ENCODE assay signal across 25 cellular contexts in the genomic region with DNA sequence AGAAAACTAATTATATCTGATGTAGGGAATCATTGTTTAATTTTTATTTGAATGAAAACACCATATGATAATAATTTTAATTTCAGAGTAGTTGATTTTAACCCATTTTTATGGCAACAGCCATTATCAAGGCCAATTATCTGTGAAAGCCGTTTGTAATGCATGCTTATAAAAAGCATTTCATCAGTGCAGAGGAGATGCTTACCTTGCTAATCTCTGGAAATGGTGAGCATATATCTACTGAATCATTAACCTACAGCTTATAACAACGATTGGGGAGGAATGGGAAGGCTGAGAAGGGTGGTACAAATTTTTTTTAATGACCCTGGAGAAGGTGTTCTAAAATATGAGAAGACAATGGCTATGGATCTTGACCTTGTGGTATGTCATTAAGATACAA.
"Had no signal": no experiment of that assay in that cellular context is flagged by ENCODE, and none has a peak within 500 bp of the region (broad histone marks: within the 10 kb centered on the region; RNA-seq: fewer than 3 reads in every experiment).

No MANE protein-coding gene starts in this region.

- H3K27ac ChIP-seq: colonic mucosa, coronary artery, dorsolateral prefrontal cortex, epithelial cell of prostate, esophagus muscularis mucosa, esophagus squamous epithelium, foreskin keratinocyte, gastrocnemius medialis, gastroesophageal sphincter, heart left ventricle, heart right ventricle, hepatocyte had no signal

- H3K27me3 ChIP-seq: colonic mucosa, dorsolateral prefrontal cortex, esophagus muscularis mucosa, esophagus squamous epithelium, foreskin keratinocyte, gastrocnemius medialis, gastroesophageal sphincter, heart left ventricle, heart right ventricle, hepatocyte had no signal

- H3K79me2 ChIP-seq: hepatocyte had no signal

- H3K36me3 ChIP-seq: colonic mucosa, esophagus muscularis mucosa, esophagus squamous epithelium, gastrocnemius medialis, gastroesophageal sphincter, heart left ventricle, heart right ventricle had no signal

- H2AFZ ChIP-seq: hepatocyte had no signal

- ATAC-seq: effector memory CD8-positive, alpha-beta T cell; esophagus mucosa; foreskin keratinocyte; gastrocnemius medialis; gastroesophageal sphincter; heart left ventricle; heart right ventricle had no signal

- H3K4me1 ChIP-seq: colonic mucosa, esophagus muscularis mucosa, esophagus squamous epithelium, foreskin keratinocyte, gastrocnemius medialis, gastroesophageal sphincter, heart left ventricle, heart right ventricle had no signal

- H3K4me3 ChIP-seq: colonic mucosa, coronary artery, dorsolateral prefrontal cortex, esophagus muscularis mucosa, esophagus squamous epithelium, gastrocnemius medialis, gastroesophageal sphincter, heart left ventricle, heart right ventricle, hepatocyte had no signal

- H3K4me2 ChIP-seq: hepatocyte had no signal

- DNase-seq: colonic mucosa; cortex of kidney; dermis blood vessel endothelial cell; dorsolateral prefrontal cortex; effector CD4-positive, alpha-beta T cell; effector CD8-positive, alpha-beta T cell; effector memory CD4-positive, alpha-beta T cell; effector memory CD8-positive, alpha-beta T cell; endodermal cell; erythroblast; esophagus squamous epithelium; foreskin fibroblast; foreskin keratinocyte; foreskin melanocyte; gastrocnemius medialis; glutamatergic neuron; head of caudate nucleus; heart left ventricle; heart right ventricle had no signal

- H3K9me3 ChIP-seq: colonic mucosa, esophagus muscularis mucosa, esophagus squamous epithelium, gastrocnemius medialis, gastroesophageal sphincter, heart left ventricle, heart right ventricle had no signal
